Comparison of ENCODE assay signal across 10 cellular contexts in the genomic region with DNA sequence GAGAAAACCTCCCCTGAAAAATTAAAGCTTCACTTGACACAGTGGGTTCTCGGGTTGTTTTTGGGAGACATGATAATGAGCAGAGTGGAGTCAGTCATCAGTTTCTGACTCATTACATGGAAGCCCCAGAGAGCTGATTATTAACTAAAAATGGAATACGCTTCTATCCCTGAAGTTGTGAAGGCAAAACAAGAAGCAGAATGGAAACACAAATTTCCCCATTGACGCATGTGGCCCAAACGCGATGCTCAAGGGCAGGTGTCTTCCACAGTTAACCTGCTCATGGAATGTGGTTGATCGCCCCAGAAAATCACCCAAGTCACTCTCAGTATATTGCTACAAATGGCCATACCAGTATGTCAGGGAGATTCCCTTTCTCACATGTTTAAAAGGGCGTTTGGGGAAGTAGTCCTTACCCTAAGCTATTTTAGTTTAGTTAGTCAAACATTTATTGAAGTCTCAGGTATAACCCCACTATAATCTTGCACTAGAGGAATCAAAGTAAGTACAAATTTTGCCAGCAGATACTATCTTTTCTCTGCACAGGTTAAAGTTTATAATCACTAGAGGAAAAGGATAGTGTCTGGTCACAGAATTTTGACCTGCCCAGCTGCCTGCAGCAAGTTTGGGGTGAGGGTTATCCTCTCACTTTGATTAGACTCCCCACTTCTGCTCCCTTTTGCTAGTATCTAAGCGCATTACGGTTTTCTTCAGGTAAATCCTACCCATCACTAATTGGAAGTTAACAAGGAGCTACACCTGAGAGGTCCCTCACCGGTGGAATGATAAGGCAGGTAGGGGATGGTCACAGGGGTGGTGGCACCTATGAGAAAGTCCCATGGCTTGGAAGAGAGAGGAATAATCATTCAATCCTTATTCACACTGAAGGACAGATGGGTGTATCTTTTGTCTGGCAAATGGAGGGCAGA. TPM values are rescaled to one million over a fixed set of nuclear protein-coding genes. Genes with fewer than 3 reads are reported as not detected.
DNase-seq lines count a peak whose midpoint lies in the region; ATAC-seq, FAIRE-seq and TF ChIP-seq lines count a peak whose summit lies in the region.
"Had no signal": no experiment of that assay in that cellular context is flagged by ENCODE, and none has a peak within 500 bp of the region (broad histone marks: within the 10 kb centered on the region; RNA-seq: fewer than 3 reads in every experiment).

No MANE protein-coding gene starts in this region.

- CTCF ChIA-PET in activated B cell treated with CpG ODN at 0.5 μM for 24 hours (lab: Charles Lee): interaction anchor here (1.0 to 2.1 kb wide), 10 partner anchors 11 to 180 kb away, joined by 3 to 15 read pairs (median 4); no protein-coding TSS in a partner anchor

- peak; percentile 46 for DNase-seq in activated B cell treated with CpG ODN at 0.5 μM for 24 hours
- DNase-seq in AG08396 (ENCODE audit: low spot score): no peak
- DNase-seq in small intestine: no peak
- no peak for DNase-seq in NCI-H526 treated with DMSO at 0.1 percent for 48 hours (lab: John Stamatoyannopoulos, UW)
- no peak for DNase-seq in substantia nigra (lab: John Stamatoyannopoulos, UW)
- DNase-seq: DMS53, dorsolateral prefrontal cortex had no signal

- POLR2A ChIA-PET in activated B cell treated with CpG ODN at 0.5 μM for 24 hours (lab: Charles Lee): interaction anchor here (0.6 to 5.7 kb wide), 34 partner anchors 9 to 205 kb away, joined by 3 to 123 read pairs (median 4); partner anchors contain the start of gene KDSR

- H3K9me3 Mint-ChIP-seq in activated B cell treated with CpG ODN at 0.5 μM for 24 hours: no peaks in the 10 kb centered on the region

- 0 out of 22 replicates have a peak overlapping the region, but pooled peaks of 1 of the 11 experiments have one; percentile 10 for H3K27ac ChIP-seq in BLaER1 treated with 17β-estradiol and CSF1 and Interleukin-3, amounts not matched to agents 10 nM and 100 nM
- H3K27ac ChIP-seq in small intestine (ENCODE audit: low read depth in 1 of 2, low read length in 1 of 2): peak overlapping the region in 1 of 2 donors; percentile 14
- no peak overlapping the region for H3K27ac ChIP-seq in substantia nigra (ENCODE audit: low read depth, low read length, poor library complexity, severe bottlenecking)

- no peaks in the 10 kb centered on the region for H3K27me3 Mint-ChIP-seq in activated B cell treated with CpG ODN at 0.5 μM for 24 hours

- H3K4me2 ChIP-seq in BLaER1 treated with 17β-estradiol and CSF1 and Interleukin-3, amounts not matched to agents 10 nM and 100 nM: peak overlapping the region; percentile 42 to 99 (median 79)

- peaks cover 0 to 98% (median 88%) of the 10 kb centered on the region in 11 experiments; a peak in 14 of 22 replicates for H4K20me1 ChIP-seq in BLaER1 treated with 17β-estradiol and CSF1 and Interleukin-3, amounts not matched to agents 10 nM and 100 nM

- H3K27me3 ChIP-seq in BLaER1 treated with 17β-estradiol and CSF1 and Interleukin-3, amounts not matched to agents 10 nM and 100 nM: no peaks in the 10 kb centered on the region
- no peaks in the 10 kb centered on the region for H3K27me3 ChIP-seq in small intestine (ENCODE audit: control insufficient read depth in 2 of 2, insufficient read depth in 2 of 2, low read length in 2 of 2)
- H3K27me3 ChIP-seq: dorsolateral prefrontal cortex had no signal

- TF ChIP-seq CTCF in activated B cell treated with CpG ODN at 0.5 μM for 24 hours (IDR thresholded peaks at IDR 0.05): no peak

- WGBS in small intestine, 3 donors: 81 to 88% (median 83%) methylated on average over 10 of the region's 10 CpGs

- peaks cover 58% of the 10 kb centered on the region for H3K36me3 Mint-ChIP-seq in activated B cell treated with CpG ODN at 0.5 μM for 24 hours (ENCODE audit: low read depth)

- ATAC-seq in GM18907 (IDR thresholded peaks at IDR 0.05; ENCODE audit: unreplicated experiment) (peak; percentile 75), HG02884 (IDR thresholded peaks at IDR 0.05; ENCODE audit: unreplicated experiment) (peak; percentile 57), activated B cell treated with CpG ODN at 0.5 μM for 24 hours (ENCODE audit: low read depth) (peak; percentile 73)

- H3K4me3 Mint-ChIP-seq in activated B cell treated with CpG ODN at 0.5 μM for 24 hours: peak overlapping the region; percentile 77

- H3K4me3 ChIP-seq in BLaER1 treated with 17β-estradiol and CSF1 and Interleukin-3, amounts not matched to agents 10 nM and 100 nM: no peak overlapping the region; a peak in 1 of 20 replicates
- no peak overlapping the region for H3K4me3 ChIP-seq in small intestine (ENCODE audit: low read depth in 1 of 2, low read length in 2 of 2)

- H3K36me3 ChIP-seq in BLaER1 treated with 17β-estradiol and CSF1 and Interleukin-3, amounts not matched to agents 10 nM and 100 nM: peaks cover 0 to 72% (median 41%) of the 10 kb centered on the region in 11 experiments; a peak in 10 of 22 replicates
- no peaks in the 10 kb centered on the region for H3K36me3 ChIP-seq in small intestine (ENCODE audit: control insufficient read depth in 2 of 2, insufficient read depth in 2 of 2, low read length in 2 of 2)

- H3K4me1 Mint-ChIP-seq in activated B cell treated with CpG ODN at 0.5 μM for 24 hours: peaks cover 94% of the 10 kb centered on the region

- no peak overlapping the region for H3K9ac ChIP-seq in BLaER1 treated with 17β-estradiol and CSF1 and Interleukin-3, amounts not matched to agents 10 nM and 100 nM

- FAIRE-seq in small intestine (lab: Jason Lieb, UNC): no peak

- intact Hi-C loops in activated B cell treated with CpG ODN at 0.5 μM for 24 hours (cut with micrococcal nuclease): loop anchor here (1.0 to 2.0 kb wide), 4 partner anchors 9 to 150 kb away; no protein-coding TSS in a partner anchor

- peaks cover 67 to 100% (median 96%) of the 10 kb centered on the region in 10 experiments for H3K4me1 ChIP-seq in BLaER1 treated with 17β-estradiol and CSF1 and Interleukin-3, amounts not matched to agents 10 nM and 100 nM
- H3K4me1 ChIP-seq in small intestine (ENCODE audit: control insufficient read depth in 2 of 2, insufficient read depth in 1 of 2, low read depth in 1 of 2, low read length in 1 of 2): peaks cover 0 to 12% of the 10 kb centered on the region in 2 donors

- H3K9me3 ChIP-seq in BLaER1 treated with 17β-estradiol and CSF1 and Interleukin-3, amounts not matched to agents 10 nM and 100 nM (replicated peaks in 1 of 11): no peaks in the 10 kb centered on the region; a peak in 1 of 22 replicates
- H3K9me3 ChIP-seq in small intestine (ENCODE audit: control insufficient read depth, low read depth): no peaks in the 10 kb centered on the region

- peak overlapping the region; percentile 96 for H3K27ac Mint-ChIP-seq in activated B cell treated with CpG ODN at 0.5 μM for 24 hours

RNA-seq across cellular contexts. Expression of gene BCL2, which starts 7.8 kb away (rescaled TPM):
- 125 and 145 TPM in 2 replicates for total RNA-seq in activated B cell treated with CpG ODN at 0.5 μM for 24 hours
- polyA plus RNA-seq in small intestine: 1 to 10 TPM in 2 of 3 donors, under 1 TPM in 1; 0.89 to 5.4 (median 2.2) TPM

RNA-seq across cellular contexts. Expression of gene KDSR, which starts 55.3 kb away (rescaled TPM):
- total RNA-seq in activated B cell treated with CpG ODN at 0.5 μM for 24 hours: 15.0 and 15.3 TPM in 2 replicates
- polyA plus RNA-seq in small intestine: 10 to 100 TPM in 1 of 3 donors, 1 to 10 TPM in 2; 5.8 to 23.8 (median 8.6) TPM
